Comparison of ENCODE assay signal across 21 cellular contexts in the genomic region with DNA sequence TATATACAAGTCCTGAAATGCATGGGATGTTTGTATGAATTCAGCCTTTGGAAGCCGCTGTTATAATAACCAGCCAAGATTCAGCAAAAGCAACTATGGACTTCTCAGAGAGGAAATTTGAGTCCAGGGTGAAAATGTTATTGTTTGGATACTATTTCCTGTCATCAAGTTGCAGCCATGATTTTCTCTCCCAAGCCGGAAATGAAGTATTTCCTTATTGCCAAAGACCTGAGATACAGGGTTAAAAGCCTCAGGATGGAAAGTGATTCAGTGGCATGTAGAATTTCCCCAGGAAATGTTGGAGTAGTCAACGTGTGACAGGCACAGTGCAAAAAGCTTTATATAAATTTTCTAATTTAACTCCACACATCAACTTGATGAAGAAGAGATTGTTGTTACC.
DNase-seq lines count a peak whose midpoint lies in the region; ATAC-seq, FAIRE-seq and TF ChIP-seq lines count a peak whose summit lies in the region.
"Had no signal": no experiment of that assay in that cellular context is flagged by ENCODE, and none has a peak within 500 bp of the region (broad histone marks: within the 10 kb centered on the region; RNA-seq: fewer than 3 reads in every experiment).

No MANE protein-coding gene starts in this region.

- no peak overlapping the region for H3K4me3 ChIP-seq in left lung
- no peak overlapping the region for H3K4me3 ChIP-seq in transverse colon
- H3K4me3 ChIP-seq in ascending aorta = no peak overlapping the region
- H3K4me3 ChIP-seq: coronary artery, prostate gland had no signal

- H3K4me1 ChIP-seq in left lung (peaks cover 6 to 64% of the 10 kb centered on the region in 2 donors), transverse colon (peaks cover 0 to 6% (median 0%) of the 10 kb centered on the region in 4 donors), ascending aorta (no peaks in the 10 kb centered on the region)
- H3K4me1 ChIP-seq: prostate gland had no signal

- no peak for TF ChIP-seq POLR2A in transverse colon (IDR thresholded peaks at IDR 0.05)

- TF ChIP-seq CTCF in left lung (IDR thresholded peaks at IDR 0.05) (no peak), transverse colon (IDR thresholded peaks at IDR 0.05) (no peak), ascending aorta (IDR thresholded peaks at IDR 0.05) (no peak)

- in situ Hi-C loops in KBM-7 (cut with MboI; ENCODE audit: low pct_unique_long_range_greater_than_20kb, low sequenced_read_pairs) (no loop called here), transverse colon (cut with MboI; ENCODE audit: low pct_ligation_motif_present in 1 of 4, low pct_unique_long_range_greater_than_20kb in 1 of 4, low sequenced_read_pairs in 3 of 4) (no loop called here)

- H3K36me3 ChIP-seq in left lung (no peaks in the 10 kb centered on the region), transverse colon (no peaks in the 10 kb centered on the region), ascending aorta (no peaks in the 10 kb centered on the region)
- H3K36me3 ChIP-seq: prostate gland had no signal

- DNase-seq in KBM-7 (peak; percentile 20), caudate nucleus (lab: John Stamatoyannopoulos, UW) (no peak), left lung (no peak), transverse colon (no peak), RCC 7860 (ENCODE audit: low spot score) (no peak), ascending aorta (ENCODE audit: low spot score in 2 of 2) (no peak)
- DNase-seq: activated CD4-positive, alpha-beta T cell treated with anti-CD3 and anti-CD28 coated beads, Interleukin-2, amount 50 U/mL, for 1 hour; activated gamma-delta T cell treated with Interleukin-2 at 50 U/mL for 16 hours; aorta; GDM1; glutamatergic neuron; naive thymus-derived CD8-positive, alpha-beta T cell; NCI-H2227 treated with DMSO at 0.1 percent for 48 hours; stimulated activated CD8-positive, alpha-beta memory T cell treated with anti-CD3 and anti-CD28 coated beads, Interleukin-4, amount 100 ng/mL, for 48 hours had no signal

- H3K9me3 ChIP-seq in left lung (no peaks in the 10 kb centered on the region), transverse colon (no peaks in the 10 kb centered on the region), ascending aorta (no peaks in the 10 kb centered on the region)
- H3K9me3 ChIP-seq: prostate gland had no signal

- H3K27me3 ChIP-seq in left lung (no peaks in the 10 kb centered on the region), transverse colon (no peaks in the 10 kb centered on the region), ascending aorta (no peaks in the 10 kb centered on the region)

- no peak for FAIRE-seq in RCC 7860 (lab: Jason Lieb, UNC)
- FAIRE-seq: D721Med had no signal

- 42 to 79% methylated on average over 2 to 3 of the region's 3 CpGs for WGBS in transverse colon (ENCODE audit: low coverage in 1 of 2), 2 donors

- TF ChIP-seq EP300 in transverse colon (IDR thresholded peaks at IDR 0.05; ENCODE audit: low read depth) = no peak

- ATAC-seq in left lung (no peak), HG03457 (IDR thresholded peaks at IDR 0.05; ENCODE audit: unreplicated experiment) (no peak)
- ATAC-seq: HCT116; naive thymus-derived CD8-positive, alpha-beta T cell; Panc1 had no signal

- intact Hi-C loops in left lung (cut with DNase I) (no loop called here), transverse colon (cut with DNase I; ENCODE audit: low total_unique reads) (no loop called here), ascending aorta (cut with DNase I) (no loop called here)

- H3K27ac ChIP-seq in caudate nucleus (ENCODE audit: low read depth, low read length) (peak overlapping the region; percentile 33), left lung (peak overlapping the region; percentile 37 to 92), transverse colon (peak overlapping the region; percentile 5 to 28 (median 20)), ascending aorta (no peak overlapping the region)
- H3K27ac ChIP-seq: epithelial cell of prostate, prostate gland had no signal

Comparison
In these comparisons a context has a peak if more than half of its experiments do, and no peak if none do; other contexts are left out.
1. H3K27ac ChIP-seq: peak in caudate nucleus (single experiment), left lung (2 of 2) and transverse colon (4 of 4); none in ascending aorta (0 of 2).